15 cellular contexts compared by ENCODE assay signal in the genomic region with DNA sequence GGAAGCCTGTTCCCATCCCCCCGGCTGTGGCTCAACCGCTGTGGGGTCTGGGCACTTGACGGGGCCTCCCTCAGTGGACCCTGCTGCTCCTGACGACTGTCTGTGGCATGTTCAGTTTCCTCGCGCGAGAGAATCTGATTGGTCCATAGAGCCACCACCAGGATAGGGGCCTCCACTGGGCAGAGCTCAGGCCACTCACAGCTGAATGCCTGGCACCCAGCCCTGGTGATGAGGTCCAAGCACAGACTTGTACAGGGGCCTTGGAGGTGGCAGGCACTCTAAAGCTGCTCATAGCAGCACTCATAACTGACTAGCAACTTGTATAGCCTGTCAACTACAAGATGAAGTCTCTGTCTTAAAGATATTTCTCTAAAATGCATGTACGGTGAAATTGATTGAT.
DNase-seq lines count a peak whose midpoint lies in the region; ATAC-seq and TF ChIP-seq lines count a peak whose summit lies in the region.
"Had no signal": no experiment of that assay in that cellular context is flagged by ENCODE, and none has a peak within 500 bp of the region (broad histone marks: within the 10 kb centered on the region; RNA-seq: fewer than 3 reads in every experiment).

No MANE protein-coding gene starts in this region.

- H3K9me3 Mint-ChIP-seq in activated CD8-positive, alpha-beta T cell treated with anti-CD3 and anti-CD28 coated beads for 36 hours, result peaks cover 4% of the 10 kb centered on the region
- H3K9me3 Mint-ChIP-seq in MCF 10A (ENCODE audit: unreplicated experiment), result no peaks in the 10 kb centered on the region

- no peak overlapping the region for H3K27ac ChIP-seq in RWPE1

- no TSS peak for BruUV-seq in MCF 10A (replicated peaks; lab: Mats Ljungman, UMichigan)

- peaks cover 7% of the 10 kb centered on the region for H3K36me3 Mint-ChIP-seq in activated CD8-positive, alpha-beta T cell treated with anti-CD3 and anti-CD28 coated beads for 36 hours (ENCODE audit: low read depth)
- H3K36me3 Mint-ChIP-seq in MCF 10A (ENCODE audit: insufficient read depth, unreplicated experiment), result peaks cover 6% of the 10 kb centered on the region

- H3K27me3 Mint-ChIP-seq in activated CD8-positive, alpha-beta T cell treated with anti-CD3 and anti-CD28 coated beads for 36 hours, result no peaks in the 10 kb centered on the region
- no peaks in the 10 kb centered on the region for H3K27me3 Mint-ChIP-seq in MCF 10A (ENCODE audit: insufficient read depth, unreplicated experiment)
- H3K27me3 Mint-ChIP-seq: CD8-positive, alpha-beta memory T cell had no signal

- no peaks in the 10 kb centered on the region for H3K4me1 Mint-ChIP-seq in activated CD8-positive, alpha-beta T cell treated with anti-CD3 and anti-CD28 coated beads for 36 hours (ENCODE audit: low read depth)
- no peaks in the 10 kb centered on the region for H3K4me1 Mint-ChIP-seq in MCF 10A (ENCODE audit: insufficient read depth, unreplicated experiment)
- H3K4me1 Mint-ChIP-seq: CD8-positive, alpha-beta memory T cell had no signal

- DNase-seq in C1 segment of cervical spinal cord (lab: John Stamatoyannopoulos, UW) (peak in 12 of 14 donors; percentile 4 to 63 (median 27)), cardiac septum (ENCODE audit: low spot score) (peak; percentile 84), hypothalamus (lab: John Stamatoyannopoulos, UW) (peak in 37 of 51 donors; percentile 2 to 78 (median 39)), posterior cingulate gyrus (peak in 8 of 10 donors; percentile 37 to 93 (median 61)), RWPE1 (ENCODE audit: low spot score) (no peak), MCF 10A (ENCODE audit: unreplicated experiment) (no peak)
- no peak for DNase-seq in stimulated activated CD4-positive, alpha-beta T cell treated with anti-CD3 and anti-CD28 coated beads, Interleukin-2, amount 100 ng/mL, for 48 hours
- DNase-seq in activated CD8-positive, alpha-beta T cell treated with anti-CD3 and anti-CD28 coated beads for 36 hours, result no peak
- DNase-seq: 8988T; CD8-positive, alpha-beta memory T cell; DMS79; HCEC 1CT; NCI-H1417; NCI-H1930; NK-92 treated with Interleukin-12 subunit alpha and Interleukin-12 subunit beta, amount 100 ng/mL, for 24 hours had no signal

- no peak overlapping the region for H3K4me3 Mint-ChIP-seq in activated CD8-positive, alpha-beta T cell treated with anti-CD3 and anti-CD28 coated beads for 36 hours
- H3K4me3 Mint-ChIP-seq in MCF 10A (ENCODE audit: unreplicated experiment), result no peak overlapping the region
- H3K4me3 Mint-ChIP-seq: CD8-positive, alpha-beta memory T cell had no signal

- no peak overlapping the region for H3K27ac Mint-ChIP-seq in activated CD8-positive, alpha-beta T cell treated with anti-CD3 and anti-CD28 coated beads for 36 hours
- no peak overlapping the region for H3K27ac Mint-ChIP-seq in MCF 10A (ENCODE audit: low read depth, unreplicated experiment)
- H3K27ac Mint-ChIP-seq: CD8-positive, alpha-beta memory T cell had no signal

- intact Hi-C loops in cardiac septum (cut with DNase I), result no loop called here
- intact Hi-C loops in posterior cingulate gyrus (cut with DNase I), result no loop called here
- intact Hi-C loops in activated CD8-positive, alpha-beta T cell treated with anti-CD3 and anti-CD28 coated beads for 36 hours (cut with micrococcal nuclease), result no loop called here
- intact Hi-C loops in MCF 10A (cut with micrococcal nuclease), result no loop called here

- ATAC-seq in activated CD8-positive, alpha-beta T cell treated with anti-CD3 and anti-CD28 coated beads for 36 hours, result no peak

- CTCF ChIA-PET in RWPE1 (lab: Yijun Ruan, JAX) (no interaction called here), MCF 10A (lab: Yijun Ruan, JAX) (no interaction called here)
- CTCF ChIA-PET in activated CD8-positive, alpha-beta T cell treated with anti-CD3 and anti-CD28 coated beads for 36 hours (lab: Charles Lee), result no interaction called here

- no peak for TF ChIP-seq CTCF in RWPE1 (conservative IDR thresholded peaks at IDR 0.05; ENCODE audit: low read depth)
- no peak for TF ChIP-seq CTCF in activated CD8-positive, alpha-beta T cell treated with anti-CD3 and anti-CD28 coated beads for 36 hours (IDR thresholded peaks at IDR 0.05)
- no peak for TF ChIP-seq CTCF in MCF 10A (IDR thresholded peaks at IDR 0.05; ENCODE audit: unreplicated experiment)

- POLR2A ChIA-PET in RWPE1 (lab: Yijun Ruan, JAX; ENCODE audit: low non-redundant PET) (no interaction called here), MCF 10A (lab: Yijun Ruan, JAX) (no interaction called here)
- POLR2A ChIA-PET in activated CD8-positive, alpha-beta T cell treated with anti-CD3 and anti-CD28 coated beads for 36 hours (lab: Charles Lee), result no interaction called here

Comparison
In these comparisons a context has a peak if more than half of its experiments do, and no peak if none do; other contexts are left out.
1. DNase-seq: peak in C1 segment of cervical spinal cord (12 of 14), cardiac septum (single experiment), hypothalamus (37 of 51) and posterior cingulate gyrus (8 of 10); none in stimulated activated CD4-positive, alpha-beta T cell treated with anti-CD3 and anti-CD28 coated beads, Interleukin-2, amount 100 ng/mL, for 48 hours (0 of 2), RWPE1 (single experiment), activated CD8-positive, alpha-beta T cell treated with anti-CD3 and anti-CD28 coated beads for 36 hours (single experiment) and MCF 10A (single experiment).